Comparison of ENCODE assay signal across 28 cellular contexts in the genomic region with DNA sequence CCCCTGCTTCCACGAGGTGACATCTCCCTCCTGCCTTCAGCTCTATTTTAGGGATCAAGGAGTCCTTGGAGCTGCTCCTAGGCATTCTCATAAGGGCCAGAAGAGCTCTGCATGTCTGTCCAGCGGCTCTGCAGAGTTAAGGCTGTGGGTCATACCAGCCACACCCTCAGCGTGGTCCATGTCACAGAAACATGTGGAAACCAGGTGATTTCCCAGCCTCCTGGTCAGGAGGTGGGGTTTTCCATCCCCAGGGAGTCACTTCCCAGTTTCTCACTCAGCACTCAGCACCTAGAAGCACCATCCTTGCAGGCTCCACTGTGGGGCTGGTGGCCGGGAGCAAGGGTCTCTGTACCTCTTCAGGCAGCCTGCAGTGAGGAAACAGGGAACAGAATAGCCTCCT. TPM values are rescaled to one million over a fixed set of nuclear protein-coding genes. Genes with fewer than 3 reads are reported as not detected.
DNase-seq lines count a peak whose midpoint lies in the region; ATAC-seq, FAIRE-seq and TF ChIP-seq lines count a peak whose summit lies in the region.
"Had no signal": no experiment of that assay in that cellular context is flagged by ENCODE, and none has a peak within 500 bp of the region (broad histone marks: within the 10 kb centered on the region; RNA-seq: fewer than 3 reads in every experiment).

No MANE protein-coding gene starts in this region.

- no peaks in the 10 kb centered on the region for H3K9me3 ChIP-seq in BLaER1
- H3K9me3 ChIP-seq in CD4-positive, alpha-beta T cell (ENCODE audit: control insufficient read depth, low read length): no peaks in the 10 kb centered on the region
- no peaks in the 10 kb centered on the region for H3K9me3 ChIP-seq in osteoblast (ENCODE audit: low read depth, low read length)
- H3K9me3 ChIP-seq: Caco-2 had no signal

- peaks cover 22% of the 10 kb centered on the region for H4K20me1 ChIP-seq in BLaER1
- H4K20me1 ChIP-seq in osteoblast (ENCODE audit: insufficient read depth, low read length): peaks cover 14% of the 10 kb centered on the region

- ATAC-seq in CD4-positive, alpha-beta T cell (ENCODE audit: poor library complexity): no peak
- no peak for ATAC-seq in HG02885 (IDR thresholded peaks at IDR 0.05; ENCODE audit: poor library complexity, unreplicated experiment)

- peaks cover 27% of the 10 kb centered on the region for H3K36me3 Mint-ChIP-seq in CD4-positive, alpha-beta T cell (ENCODE audit: low read depth)

- peak overlapping the region; percentile 100; the same call in 1 of the 2 replicates for H3K4me2 ChIP-seq in BLaER1
- H3K4me2 ChIP-seq in osteoblast (ENCODE audit: insufficient read depth, low read length): no peak overlapping the region

- H2AFZ ChIP-seq in osteoblast (ENCODE audit: low read length): no peak overlapping the region

- no peak overlapping the region for H3K27ac ChIP-seq in BLaER1
- no peak overlapping the region for H3K27ac ChIP-seq in CD4-positive, alpha-beta T cell (ENCODE audit: low read depth, low read length)
- no peak overlapping the region for H3K27ac ChIP-seq in osteoblast (ENCODE audit: low read depth, low read length)
- H3K27ac ChIP-seq: HL-60, RWPE1, SK-N-MC had no signal

- no peak for FAIRE-seq in bronchial epithelial cell (lab: Jason Lieb, UNC)
- FAIRE-seq: HepG2 had no signal

- H3K27me3 ChIP-seq in BLaER1 (no peaks in the 10 kb centered on the region), bronchial epithelial cell (ENCODE audit: control insufficient read depth, insufficient read depth, low read length) (peaks cover 33% of the 10 kb centered on the region), osteoblast (ENCODE audit: insufficient read depth, low read length) (no peaks in the 10 kb centered on the region)
- H3K27me3 ChIP-seq in CD4-positive, alpha-beta T cell (ENCODE audit: control insufficient read depth, insufficient read depth, low read length): no peaks in the 10 kb centered on the region

- no peak overlapping the region for H3K4me3 ChIP-seq in BLaER1
- no peak overlapping the region for H3K4me3 ChIP-seq in bronchial epithelial cell (ENCODE audit: low read depth, low read length)
- H3K4me3 ChIP-seq in osteoblast (ENCODE audit: insufficient read depth, low read length): no peak overlapping the region
- H3K4me3 ChIP-seq: SK-N-MC had no signal

- POLR2A ChIA-PET in CD4-positive, alpha-beta T cell (lab: Charles Lee): interaction anchor here (1.2 to 4.6 kb wide), 2 partner anchors 13 to 14 kb away, joined by 3 to 44 read pairs; no protein-coding TSS in a partner anchor

- H3K4me1 Mint-ChIP-seq in CD4-positive, alpha-beta T cell (ENCODE audit: low read depth): peaks cover 69% of the 10 kb centered on the region

- H3K4me1 ChIP-seq in BLaER1 (peaks cover 96% of the 10 kb centered on the region), osteoblast (ENCODE audit: insufficient read depth, low read length) (peaks cover 23% of the 10 kb centered on the region)

- no peaks in the 10 kb centered on the region for H3K9me3 Mint-ChIP-seq in CD4-positive, alpha-beta T cell
- H3K9me3 Mint-ChIP-seq: CD4-positive, alpha-beta memory T cell had no signal

- TF ChIP-seq CTCF in CD4-positive, alpha-beta T cell (IDR thresholded peaks at IDR 0.05): no peak
- no peak for TF ChIP-seq CTCF in bronchial epithelial cell (IDR thresholded peaks at IDR 0.05; ENCODE audit: insufficient read depth, low read length, severe bottlenecking)
- no peak for TF ChIP-seq CTCF in osteoblast (IDR thresholded peaks at IDR 0.05; ENCODE audit: extremely low read depth, low read depth, low read length)

- intact Hi-C loops in CD4-positive, alpha-beta T cell (cut with DNase I, micrococcal nuclease): loop anchor here (5.0 kb wide), 1 partner anchor 42 kb away; no protein-coding TSS in a partner anchor

- peak overlapping the region; percentile 97 for H3K4me3 Mint-ChIP-seq in CD4-positive, alpha-beta T cell

- no peaks in the 10 kb centered on the region for H3K27me3 Mint-ChIP-seq in CD4-positive, alpha-beta T cell
- H3K27me3 Mint-ChIP-seq: CD4-positive, alpha-beta memory T cell had no signal

- no peak for DNase-seq in CD4-positive, alpha-beta T cell
- DNase-seq in bronchial epithelial cell (ENCODE audit: low read depth): peak; percentile 18
- peak; percentile 30 for DNase-seq in osteoblast (ENCODE audit: insufficient read length, low spot score, missing footprints)
- no peak for DNase-seq in NCI-H524 treated with DMSO at 0.1 percent for 48 hours (lab: John Stamatoyannopoulos, UW)
- no peak for DNase-seq in cerebellar nuclear complex (lab: John Stamatoyannopoulos, UW)
- DNase-seq: AML-193; Caco-2; CD4-positive, alpha-beta memory T cell; DMS 273 treated with DMSO at 0.1 percent for 48 hours; DMS79 treated with DMSO at 0.1 percent for 48 hours; KBM-7; MM.1S; NCI-H1048; NCI-H1436; NCI-H187 treated with DMSO at 0.1 percent for 48 hours; NCI-H2107; NCI-H748 treated with DMSO at 0.1 percent for 48 hours; SHP77 treated with DMSO at 0.1 percent for 48 hours; SW 1271 had no signal

- CTCF ChIA-PET in CD4-positive, alpha-beta T cell (lab: Charles Lee): interaction anchor here (1.0 to 3.1 kb wide), 2 partner anchors 37 to 40 kb away, joined by 3 to 12 read pairs; no protein-coding TSS in a partner anchor

- no peak overlapping the region for H3K9ac ChIP-seq in BLaER1

- peaks cover 37% of the 10 kb centered on the region for H3K79me2 ChIP-seq in osteoblast (ENCODE audit: insufficient read depth, low read length)

- H3K36me3 ChIP-seq in BLaER1 (no peaks in the 10 kb centered on the region), bronchial epithelial cell (ENCODE audit: control insufficient read depth, insufficient read depth, low read length) (no peaks in the 10 kb centered on the region), osteoblast (ENCODE audit: insufficient read depth, low read length) (no peaks in the 10 kb centered on the region)

- H3K27ac Mint-ChIP-seq in CD4-positive, alpha-beta T cell: no peak overlapping the region

RNA-seq across cellular contexts. Expression of a gene that starts 1.4 kb away (rescaled TPM):
- total RNA-seq in CD4-positive, alpha-beta T cell: 10 to 100 TPM; 61.9 to 62.6 TPM
- under 0.01 TPM in 2 replicates for total RNA-seq in bronchial epithelial cell
- 11.2 and 12.7 TPM in 2 replicates for total RNA-seq in osteoblast
- total RNA-seq: A172, G401, HT-29 had no signal

Comparison
In these comparisons a context has a peak if more than half of its experiments do, and no peak if none do; other contexts are left out.
1. DNase-seq: peak in bronchial epithelial cell (single experiment) and osteoblast (single experiment); none in CD4-positive, alpha-beta T cell (0 of 10), NCI-H524 treated with DMSO at 0.1 percent for 48 hours (single experiment) and cerebellar nuclear complex (0 of 2).
2. RNA of a gene that starts 1.4 kb away (total RNA-seq): 61.9 to 62.6 TPM in CD4-positive, alpha-beta T cell and 11.2 to 12.7 TPM in osteoblast; under 0.01 TPM in bronchial epithelial cell; every median in the first group is over 10 times any median in the second.